ENCODE assay signal across 26 cellular contexts in the genomic region with DNA sequence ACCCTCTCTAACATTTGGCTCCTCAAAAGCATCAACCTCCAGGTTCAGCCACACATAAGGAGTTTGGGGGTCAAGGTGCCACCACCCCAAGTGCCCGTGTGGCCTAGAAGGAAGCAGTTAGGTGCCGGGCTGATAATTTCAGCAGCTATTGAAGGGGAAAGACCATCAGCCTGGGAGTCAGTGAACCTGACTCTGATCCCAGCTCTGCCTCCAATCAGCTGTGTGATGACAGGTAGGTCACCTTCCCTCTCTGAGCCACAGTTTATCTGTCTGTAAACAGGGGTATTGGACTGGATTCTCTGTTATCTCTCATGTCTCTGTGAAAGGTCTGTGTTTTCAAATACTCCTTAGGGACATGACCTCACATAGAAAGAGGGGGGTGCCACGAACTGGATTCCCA. TPM values are rescaled to one million over a fixed set of nuclear protein-coding genes. Genes with fewer than 3 reads are reported as not detected.
DNase-seq lines count a peak whose midpoint lies in the region; FAIRE-seq and TF ChIP-seq lines count a peak whose summit lies in the region.
"Had no signal": no experiment of that assay in that cellular context is flagged by ENCODE, and none has a peak within 500 bp of the region (broad histone marks: within the 10 kb centered on the region; RNA-seq: fewer than 3 reads in every experiment).

No MANE protein-coding gene starts in this region.

- H3K4me1 ChIP-seq in HEK293 (ENCODE audit: control insufficient read depth, insufficient read depth, low read length): peaks cover 3% of the 10 kb centered on the region; the same call in 1 of the 2 replicates
- H3K4me1 ChIP-seq in osteoblast (ENCODE audit: insufficient read depth, low read length): no peaks in the 10 kb centered on the region
- H3K4me1 ChIP-seq: BE2C had no signal

- CTCF ChIA-PET in HEK293 (lab: Yijun Ruan, JAX): interaction anchor here (0.6 to 1.3 kb wide), 3 partner anchors 16 to 123 kb away, joined by 4 to 5 read pairs (median 4); no protein-coding TSS in a partner anchor

- H3K36me3 ChIP-seq in HEK293 (ENCODE audit: control insufficient read depth in 2 of 2, insufficient read depth in 1 of 2, low read length in 2 of 2) (no peaks in the 10 kb centered on the region), osteoblast (ENCODE audit: insufficient read depth, low read length) (no peaks in the 10 kb centered on the region)
- H3K36me3 ChIP-seq: BE2C, BLaER1 had no signal

- no peaks in the 10 kb centered on the region for H3K79me2 ChIP-seq in osteoblast (ENCODE audit: insufficient read depth, low read length)

- POLR2A ChIA-PET in HEK293 (lab: Yijun Ruan, JAX): no interaction called here

- H3K36me3 Mint-ChIP-seq in activated CD4-positive, alpha-beta T cell treated with anti-CD3 and anti-CD28 coated beads, Interleukin-2, amount 10 ng/mL, durations not matched to agents 24 days and 14 days (ENCODE audit: low read depth): no peaks in the 10 kb centered on the region
- H3K36me3 Mint-ChIP-seq: CD14-positive monocyte; CD4-positive, alpha-beta memory T cell; CD4-positive, CD25-positive, alpha-beta regulatory T cell; CD8-positive, alpha-beta memory T cell had no signal

- H2AFZ ChIP-seq in osteoblast (ENCODE audit: low read length): no peak overlapping the region

- H3K4me3 Mint-ChIP-seq in activated CD4-positive, alpha-beta T cell treated with anti-CD3 and anti-CD28 coated beads, Interleukin-2, amount 10 ng/mL, durations not matched to agents 24 days and 14 days: no peak overlapping the region
- H3K4me3 Mint-ChIP-seq: CD4-positive, alpha-beta memory T cell; CD4-positive, CD25-positive, alpha-beta regulatory T cell; CD8-positive, alpha-beta memory T cell had no signal

- H3K27ac ChIP-seq in HEK293 (ENCODE audit: extremely low read depth, low read depth, low read length) (no peak overlapping the region), osteoblast (ENCODE audit: low read depth, low read length) (no peak overlapping the region)
- H3K27ac ChIP-seq: BLaER1 had no signal

- no peak for DNase-seq in HTR-8/SVneo (ENCODE audit: insufficient read length, low spot score)
- peak; percentile 30 for DNase-seq in osteoblast (ENCODE audit: insufficient read length, low spot score, missing footprints)
- no peak for DNase-seq in activated CD4-positive, alpha-beta T cell treated with anti-CD3 and anti-CD28 coated beads, Interleukin-2, amount 10 ng/mL, durations not matched to agents 24 days and 14 days
- no peak for DNase-seq in midbrain (lab: John Stamatoyannopoulos, UW)
- DNase-seq: 8988T; ACHN; BE2C; CD4-positive, alpha-beta memory T cell; CD4-positive, CD25-positive, alpha-beta regulatory T cell; CD8-positive, alpha-beta memory T cell; COR-L47; DMS 273 treated with DMSO at 0.1 percent for 48 hours; DMS153; DMS53; DMS79; DND-41; EL; GDM1 had no signal

- no peak overlapping the region for H3K4me3 ChIP-seq in HEK293 (ENCODE audit: low read depth, low read length)
- H3K4me3 ChIP-seq in osteoblast (ENCODE audit: insufficient read depth, low read length): no peak overlapping the region
- H3K4me3 ChIP-seq: BLaER1, GM12878 had no signal

- no peak overlapping the region for H3K27ac Mint-ChIP-seq in activated CD4-positive, alpha-beta T cell treated with anti-CD3 and anti-CD28 coated beads, Interleukin-2, amount 10 ng/mL, durations not matched to agents 24 days and 14 days
- H3K27ac Mint-ChIP-seq: CD14-positive monocyte; CD4-positive, alpha-beta memory T cell; CD4-positive, CD25-positive, alpha-beta regulatory T cell; CD8-positive, alpha-beta memory T cell had no signal

- H3K27me3 ChIP-seq in osteoblast (ENCODE audit: insufficient read depth, low read length): peaks cover 72% of the 10 kb centered on the region

- TF ChIP-seq CTCF in HEK293 (tag by site-specific recombination; IDR thresholded peaks at IDR 0.05): no peak
- no peak for TF ChIP-seq CTCF in osteoblast (IDR thresholded peaks at IDR 0.05; ENCODE audit: extremely low read depth, low read depth, low read length)

- no peaks in the 10 kb centered on the region for H3K9me3 Mint-ChIP-seq in activated CD4-positive, alpha-beta T cell treated with anti-CD3 and anti-CD28 coated beads, Interleukin-2, amount 10 ng/mL, durations not matched to agents 24 days and 14 days
- H3K9me3 Mint-ChIP-seq: CD4-positive, alpha-beta memory T cell; CD8-positive, alpha-beta memory T cell had no signal

- H3K4me2 ChIP-seq in osteoblast (ENCODE audit: insufficient read depth, low read length): no peak overlapping the region

- intact Hi-C loops in activated CD4-positive, alpha-beta T cell treated with anti-CD3 and anti-CD28 coated beads, Interleukin-2, amount 10 ng/mL, durations not matched to agents 24 days and 14 days (cut with micrococcal nuclease): loop anchor here (10.0 kb wide), 1 partner anchor 107 kb away; the partner anchor contains the start of gene MAPT

- H3K4me1 Mint-ChIP-seq in activated CD4-positive, alpha-beta T cell treated with anti-CD3 and anti-CD28 coated beads, Interleukin-2, amount 10 ng/mL, durations not matched to agents 24 days and 14 days: peaks cover 4% of the 10 kb centered on the region

- no peaks in the 10 kb centered on the region for H3K9me3 ChIP-seq in HEK293 (ENCODE audit: control insufficient read depth, insufficient read depth, low read depth, low read length)
- no peaks in the 10 kb centered on the region for H3K9me3 ChIP-seq in osteoblast (ENCODE audit: low read depth, low read length)
- H3K9me3 ChIP-seq: BE2C, BLaER1 had no signal

- peak; percentile 48 for FAIRE-seq in HTR-8/SVneo (lab: Jason Lieb, UNC)
- FAIRE-seq: A204.1, GM12878 had no signal

- H4K20me1 ChIP-seq in osteoblast (ENCODE audit: insufficient read depth, low read length): no peaks in the 10 kb centered on the region

- peaks cover 61% of the 10 kb centered on the region for H3K27me3 Mint-ChIP-seq in activated CD4-positive, alpha-beta T cell treated with anti-CD3 and anti-CD28 coated beads, Interleukin-2, amount 10 ng/mL, durations not matched to agents 24 days and 14 days

TF ChIP-seq in HEK293, 187 proteins besides CTCF, POLR2A, EP300 and RAD21:
- no peak for TF ChIP-seq ZNF311 (tag by site-specific recombination; IDR thresholded peaks at IDR 0.05; ENCODE audit: borderline replicate concordance)
- no peak for TF ChIP-seq ZNF600 (tag by site-specific recombination; IDR thresholded peaks at IDR 0.05)
- peak; percentile 50; the same call in 1 of the 2 replicates for TF ChIP-seq ZNF768 (tag by site-specific recombination; IDR thresholded peaks at IDR 0.05)
- TF ChIP-seq, protein P1, sequence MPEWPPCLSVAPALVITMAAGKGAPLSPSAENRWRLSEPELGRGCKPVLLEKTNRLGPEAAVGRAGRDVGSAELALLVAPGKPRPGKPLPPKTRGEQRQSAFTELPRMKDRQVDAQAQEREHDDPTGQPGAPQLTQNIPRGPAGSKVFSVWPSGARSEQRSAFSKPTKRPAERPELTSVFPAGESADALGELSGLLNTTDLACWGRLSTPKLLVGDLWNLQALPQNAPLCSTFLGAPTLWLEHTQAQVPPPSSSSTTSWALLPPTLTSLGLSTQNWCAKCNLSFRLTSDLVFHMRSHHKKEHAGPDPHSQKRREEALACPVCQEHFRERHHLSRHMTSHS (tag by site-specific recombination; IDR thresholded peaks at IDR 0.05): no peak
- no peak for TF ChIP-seq ZNF132 (tag by site-specific recombination; IDR thresholded peaks at IDR 0.05; ENCODE audit: borderline replicate concordance)
- TF ChIP-seq, protein P2, sequence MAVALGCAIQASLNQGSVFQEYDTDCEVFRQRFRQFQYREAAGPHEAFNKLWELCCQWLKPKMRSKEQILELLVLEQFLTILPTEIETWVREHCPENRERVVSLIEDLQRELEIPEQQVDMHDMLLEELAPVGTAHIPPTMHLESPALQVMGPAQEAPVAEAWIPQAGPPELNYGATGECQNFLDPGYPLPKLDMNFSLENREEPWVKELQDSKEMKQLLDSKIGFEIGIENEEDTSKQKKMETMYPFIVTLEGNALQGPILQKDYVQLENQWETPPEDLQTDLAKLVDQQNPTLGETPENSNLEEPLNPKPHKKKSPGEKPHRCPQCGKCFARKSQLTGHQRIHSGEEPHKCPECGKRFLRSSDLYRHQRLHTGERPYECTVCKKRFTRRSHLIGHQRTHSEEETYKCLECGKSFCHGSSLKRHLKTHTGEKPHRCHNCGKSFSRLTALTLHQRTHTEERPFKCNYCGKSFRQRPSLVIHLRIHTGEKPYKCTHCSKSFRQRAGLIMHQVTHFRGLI (tag by site-specific recombination; IDR thresholded peaks at IDR 0.05): no peak
- TF ChIP-seq ZFP3 (tag by site-specific recombination; IDR thresholded peaks at IDR 0.05; ENCODE audit: low read depth): no peak
TF ChIP-seq in HEK293: peak in this region for 1.

RNA-seq across cellular contexts. Expression of gene CRHR1, which starts 3.9 kb away (rescaled TPM):
- not detected in 2 replicates for total RNA-seq in osteoblast
- not detected in 2 replicates for total RNA-seq in activated CD4-positive, alpha-beta T cell treated with anti-CD3 and anti-CD28 coated beads, Interleukin-2, amount 10 ng/mL, durations not matched to agents 24 days and 14 days
- total RNA-seq: A673; CD4-positive, alpha-beta memory T cell; CD4-positive, CD25-positive, alpha-beta regulatory T cell; CD8-positive, alpha-beta memory T cell; G401 had no signal

RNA-seq across cellular contexts. Expression of gene SPPL2C, which starts 56.6 kb away (rescaled TPM):
- not detected in 2 replicates for total RNA-seq in osteoblast
- not detected in 2 replicates for total RNA-seq in activated CD4-positive, alpha-beta T cell treated with anti-CD3 and anti-CD28 coated beads, Interleukin-2, amount 10 ng/mL, durations not matched to agents 24 days and 14 days
- total RNA-seq: A673; CD4-positive, alpha-beta memory T cell; CD4-positive, CD25-positive, alpha-beta regulatory T cell; CD8-positive, alpha-beta memory T cell; Daoy; G401; GM12878 had no signal
